21 cellular contexts compared by ENCODE assay signal in genomic region chr17:33288954-33289353, GRCh38. TPM values are rescaled to one million over a fixed set of nuclear protein-coding genes. Genes with fewer than 3 reads are reported as not detected.
DNase-seq lines count a peak whose midpoint lies in the region; ATAC-seq and TF ChIP-seq lines count a peak whose summit lies in the region.
"Had no signal": no experiment of that assay in that cellular context is flagged by ENCODE, and none has a peak within 500 bp of the region (broad histone marks: within the 10 kb centered on the region; RNA-seq: fewer than 3 reads in every experiment).

No MANE protein-coding gene starts in this region.

- peaks cover 9% of the 10 kb centered on the region for H3K4me1 Mint-ChIP-seq in WTC11
- peaks cover 3 to 12% (median 10%) of the 10 kb centered on the region in 7 donors for H3K4me1 Mint-ChIP-seq in naive thymus-derived CD4-positive, alpha-beta T cell
- H3K4me1 Mint-ChIP-seq in activated naive CD8-positive, alpha-beta T cell treated with anti-CD3 and anti-CD28 coated beads for 36 hours = peaks cover 2% of the 10 kb centered on the region

- no peak overlapping the region for H3K4me3 Mint-ChIP-seq in WTC11
- no peak overlapping the region for H3K4me3 Mint-ChIP-seq in naive thymus-derived CD4-positive, alpha-beta T cell
- H3K4me3 Mint-ChIP-seq in activated naive CD8-positive, alpha-beta T cell treated with anti-CD3 and anti-CD28 coated beads for 36 hours = no peak overlapping the region

- BruUV-seq in A673 (replicated peaks; lab: Mats Ljungman, UMichigan) = no TSS peak

- DNase-seq in A673 (ENCODE audit: low spot score) (no peak), H7 (peak; percentile 49), WTC11 (ENCODE audit: low spot score) (peak; percentile 21), iPS-NIHi7 (ENCODE audit: extremely low spot score) (peak; percentile 52), NCI-H146 (lab: John Stamatoyannopoulos, UW) (no peak), NCI-H82 (lab: John Stamatoyannopoulos, UW) (no peak)
- DNase-seq in naive thymus-derived CD4-positive, alpha-beta T cell = no peak
- no peak for DNase-seq in activated naive CD8-positive, alpha-beta T cell treated with anti-CD3 and anti-CD28 coated beads for 36 hours
- DNase-seq: DMS 273 treated with DMSO at 0.1 percent for 48 hours, EL, MM.1S, NCI-H1092 treated with DMSO at 0.1 percent for 48 hours, NCI-H1694, NCI-H345, NCI-H526 treated with DMSO at 0.1 percent for 48 hours, SHP77 treated with DMSO at 0.1 percent for 48 hours had no signal

- H3K27me3 ChIP-seq in A673 (replicated peaks; ENCODE audit: insufficient read depth, low read depth, low read length, poor library complexity) = no peaks in the 10 kb centered on the region
- H3K27me3 ChIP-seq in H7 (ENCODE audit: control insufficient read depth, insufficient read depth, low read length) = peaks cover 39% of the 10 kb centered on the region
- H3K27me3 ChIP-seq in naive thymus-derived CD4-positive, alpha-beta T cell (ENCODE audit: control insufficient read depth in 2 of 2, insufficient read depth in 2 of 2, low read length in 2 of 2) = no peaks in the 10 kb centered on the region

- peak overlapping the region; percentile 74 for H3K4me3 ChIP-seq in A673 (ENCODE audit: low read depth, low read length, poor library complexity, severe bottlenecking)
- H3K4me3 ChIP-seq in H7 (ENCODE audit: insufficient read depth, low read depth, low read length) = no peak overlapping the region
- H3K4me3 ChIP-seq in naive thymus-derived CD4-positive, alpha-beta T cell (ENCODE audit: low read length) = no peak overlapping the region

- no peaks in the 10 kb centered on the region for H3K9me3 Mint-ChIP-seq in WTC11
- H3K9me3 Mint-ChIP-seq in naive thymus-derived CD4-positive, alpha-beta T cell = peaks cover 0 to 8% (median 0%) of the 10 kb centered on the region in 11 donors
- H3K9me3 Mint-ChIP-seq in activated naive CD8-positive, alpha-beta T cell treated with anti-CD3 and anti-CD28 coated beads for 36 hours = no peaks in the 10 kb centered on the region

- ATAC-seq in WTC11 = peak; percentile 18
- ATAC-seq in naive thymus-derived CD4-positive, alpha-beta T cell = no peak
- ATAC-seq: SK-N-SH treated with all-trans-retinoic acid at 6 μM for 48 hours had no signal

- TF ChIP-seq CTCF in A673 (conservative IDR thresholded peaks at IDR 0.05; ENCODE audit: low read depth, low read length) = no peak
- no peak for TF ChIP-seq CTCF in WTC11 (IDR thresholded peaks at IDR 0.05)

- intact Hi-C loops in A673 (cut with micrococcal nuclease; ENCODE audit: unreplicated experiment) = no loop called here
- intact Hi-C loops in naive thymus-derived CD4-positive, alpha-beta T cell (cut with micrococcal nuclease) = no loop called here

- H3K27ac ChIP-seq in A673 (ENCODE audit: low read depth, low read length, poor library complexity, severe bottlenecking) = no peak overlapping the region
- H3K27ac ChIP-seq in naive thymus-derived CD4-positive, alpha-beta T cell (ENCODE audit: low read depth, low read length) = no peak overlapping the region
- H3K27ac ChIP-seq: C4-2B had no signal

- H3K9me3 ChIP-seq in A673 (ENCODE audit: low read depth, low read length, poor library complexity, severe bottlenecking) = no peaks in the 10 kb centered on the region
- no peaks in the 10 kb centered on the region for H3K9me3 ChIP-seq in naive thymus-derived CD4-positive, alpha-beta T cell (ENCODE audit: control insufficient read depth in 2 of 3, low read length in 3 of 3)

- POLR2A ChIA-PET in A673 (lab: Charles Lee; ENCODE audit: low non-redundant PET) = no interaction called here
- POLR2A ChIA-PET in WTC11 (lab: Charles Lee) = no interaction called here
- POLR2A ChIA-PET in naive thymus-derived CD4-positive, alpha-beta T cell (lab: Charles Lee) = no interaction called here

- H3K36me3 ChIP-seq in A673 (ENCODE audit: insufficient read depth, low read length, poor library complexity, severe bottlenecking) (no peaks in the 10 kb centered on the region), H7 (replicated peaks; ENCODE audit: control insufficient read depth, insufficient read depth, low read length) (no peaks in the 10 kb centered on the region)
- H3K36me3 ChIP-seq in naive thymus-derived CD4-positive, alpha-beta T cell (ENCODE audit: control insufficient read depth in 2 of 3, insufficient read depth in 3 of 3, low read length in 3 of 3) = no peaks in the 10 kb centered on the region

- H3K4me1 ChIP-seq in A673 (ENCODE audit: insufficient read depth, low read length, poor library complexity, severe bottlenecking) = peaks cover 55% of the 10 kb centered on the region
- H3K4me1 ChIP-seq in naive thymus-derived CD4-positive, alpha-beta T cell (ENCODE audit: control insufficient read depth in 2 of 2, insufficient read depth in 2 of 2, low read length in 2 of 2) = no peaks in the 10 kb centered on the region

- CTCF ChIA-PET in A673 (lab: Charles Lee) = no interaction called here
- CTCF ChIA-PET in WTC11 (lab: Charles Lee) = interaction anchor here (0.9 to 5.6 kb wide), 5 partner anchors 174 to 386 kb away, joined by 3 to 55 read pairs (median 3); no protein-coding TSS in a partner anchor
- CTCF ChIA-PET in naive thymus-derived CD4-positive, alpha-beta T cell (lab: Charles Lee) = no interaction called here

- no peak overlapping the region for H3K27ac Mint-ChIP-seq in WTC11
- no peak overlapping the region for H3K27ac Mint-ChIP-seq in naive thymus-derived CD4-positive, alpha-beta T cell
- no peak overlapping the region for H3K27ac Mint-ChIP-seq in activated naive CD8-positive, alpha-beta T cell treated with anti-CD3 and anti-CD28 coated beads for 36 hours

- no peaks in the 10 kb centered on the region for H3K36me3 Mint-ChIP-seq in WTC11
- peaks cover 0 to 6% (median 0%) of the 10 kb centered on the region in 5 donors for H3K36me3 Mint-ChIP-seq in naive thymus-derived CD4-positive, alpha-beta T cell
- no peaks in the 10 kb centered on the region for H3K36me3 Mint-ChIP-seq in activated naive CD8-positive, alpha-beta T cell treated with anti-CD3 and anti-CD28 coated beads for 36 hours

- H3K27me3 Mint-ChIP-seq in WTC11 (ENCODE audit: low read depth) = peaks cover 54% of the 10 kb centered on the region
- H3K27me3 Mint-ChIP-seq in naive thymus-derived CD4-positive, alpha-beta T cell = peaks cover 42 to 54% (median 48%) of the 10 kb centered on the region in 5 donors
- H3K27me3 Mint-ChIP-seq in activated naive CD8-positive, alpha-beta T cell treated with anti-CD3 and anti-CD28 coated beads for 36 hours = peaks cover 40% of the 10 kb centered on the region

TF ChIP-seq in WTC11, 78 proteins besides CTCF, POLR2A, EP300 and RAD21 (continues in another document):
- TF ChIP-seq ZNF263 (CRISPR knock-in tag; IDR thresholded peaks at IDR 0.05; ENCODE audit: low read depth) = no peak
- no peak for TF ChIP-seq ZNF138 (CRISPR knock-in tag; conservative IDR thresholded peaks at IDR 0.05)
- TF ChIP-seq SMAD4 (CRISPR knock-in tag; IDR thresholded peaks at IDR 0.05) = no peak
- no peak for TF ChIP-seq IRF1 (CRISPR knock-in tag; IDR thresholded peaks at IDR 0.05)
- TF ChIP-seq TEAD4 (CRISPR knock-in tag; IDR thresholded peaks at IDR 0.05) = no peak
- no peak for TF ChIP-seq RORB (CRISPR knock-in tag; IDR thresholded peaks at IDR 0.05)
- TF ChIP-seq EMX1 (CRISPR knock-in tag; IDR thresholded peaks at IDR 0.05) = no peak
- no peak for TF ChIP-seq NR1H2 (CRISPR knock-in tag; IDR thresholded peaks at IDR 0.05)
- TF ChIP-seq FOXK1 (CRISPR knock-in tag; IDR thresholded peaks at IDR 0.05) = no peak
- no peak for TF ChIP-seq GTF2I (CRISPR knock-in tag; conservative IDR thresholded peaks at IDR 0.05)
- no peak for TF ChIP-seq CBFB (CRISPR knock-in tag; IDR thresholded peaks at IDR 0.05; ENCODE audit: low read depth)
- TF ChIP-seq USF1 (CRISPR knock-in tag; IDR thresholded peaks at IDR 0.05) = no peak
- no peak for TF ChIP-seq USF2 (CRISPR knock-in tag; IDR thresholded peaks at IDR 0.05)
- no peak for TF ChIP-seq HMGA2 (CRISPR knock-in tag; IDR thresholded peaks at IDR 0.05)

RNA-seq across cellular contexts. Expression of gene ASIC2, which starts 4.1 kb away (rescaled TPM):
- total RNA-seq in A673 (2021) = 8.6 and 13.0 TPM in 2 replicates
- total RNA-seq in H7 (2014; rRNA removed; shearing (Covaris generic)) = 3.3 and 5.5 TPM in 2 replicates
- total RNA-seq in WTC11 (2021) = 2.1 to 2.7 TPM (median 2.3 TPM) in 3 replicates
- total RNA-seq in naive thymus-derived CD4-positive, alpha-beta T cell = not detected
- not detected for polyA plus RNA-seq in naive thymus-derived CD4-positive, alpha-beta T cell
- not detected for total RNA-seq in activated naive CD8-positive, alpha-beta T cell treated with anti-CD3 and anti-CD28 coated beads for 36 hours
- total RNA-seq: A172, OCI-LY7, RPMI7951 had no signal

Comparison
In these comparisons a context has a peak if more than half of its experiments do, and no peak if none do; other contexts are left out.
1. DNase-seq: peak in H7 (single experiment), WTC11 (single experiment) and iPS-NIHi7 (single experiment); none in A673 (single experiment), NCI-H146 (single experiment), naive thymus-derived CD4-positive, alpha-beta T cell (0 of 9), NCI-H82 (single experiment) and activated naive CD8-positive, alpha-beta T cell treated with anti-CD3 and anti-CD28 coated beads for 36 hours (single experiment).